In the genomic region with DNA sequence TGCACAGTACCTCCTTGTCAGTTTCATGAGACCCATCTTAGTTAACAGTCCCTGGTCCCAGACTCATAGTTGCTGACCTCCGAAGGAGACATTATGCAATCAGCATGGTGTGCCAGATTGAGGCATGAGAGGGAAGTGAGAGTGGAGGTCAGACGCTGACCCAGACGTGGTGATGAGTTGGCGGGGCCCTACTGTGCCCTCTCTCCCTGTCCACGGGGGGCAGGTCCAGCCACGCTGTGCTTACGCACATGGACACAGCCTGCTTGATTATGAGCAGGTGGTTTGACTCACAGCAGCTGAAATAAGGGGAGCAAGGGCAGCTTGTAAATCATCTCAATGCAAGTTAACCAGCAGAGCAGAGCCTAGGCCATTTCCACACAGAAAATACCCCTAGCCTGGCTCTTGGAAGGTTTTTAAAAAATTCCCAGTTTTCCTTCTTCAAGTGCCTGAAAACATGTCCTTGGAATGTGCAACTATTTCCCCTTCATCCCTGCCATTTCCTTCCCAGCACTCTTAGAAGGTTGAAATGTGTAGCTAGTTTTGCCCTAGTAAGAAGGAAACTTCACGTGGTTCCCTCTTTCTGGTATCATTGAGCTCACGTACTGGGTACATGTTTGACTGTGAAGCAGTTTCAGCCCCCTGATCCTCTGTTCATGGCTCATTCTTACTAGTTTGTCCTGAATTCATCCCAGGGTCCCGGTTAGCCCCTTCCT, we compare ENCODE assay signal across 8 cellular contexts.
DNase-seq lines count a peak whose midpoint lies in the region; ATAC-seq and TF ChIP-seq lines count a peak whose summit lies in the region.

No MANE protein-coding gene starts in this region.

- in situ Hi-C loops in astrocyte of the spinal cord (cut with HindIII; ENCODE audit: low sequenced_read_pairs), result no loop called here

- CTCF ChIA-PET in HEK293T (lab: Yijun Ruan, JAX), result interaction anchor here (0.7 kb wide), 1 partner anchor 383 kb away, joined by 3 read pairs; no protein-coding TSS in a partner anchor

- no peak for TF ChIP-seq CTCF in astrocyte of the spinal cord (IDR thresholded peaks at IDR 0.05; ENCODE audit: low read depth, low read length)

- no peak overlapping the region for H3K4me3 ChIP-seq in astrocyte of the spinal cord (ENCODE audit: low read depth, low read length)

- POLR2A ChIA-PET in HEK293T (lab: Yijun Ruan, JAX), result interaction anchor here (0.7 kb wide), 1 partner anchor 9 kb away, joined by 3 read pairs; no protein-coding TSS in a partner anchor

- peak; percentile 7 for DNase-seq in NCI-H2227 (lab: John Stamatoyannopoulos, UW; ENCODE audit: unreplicated experiment)
- no peak for DNase-seq in NCI-H2227 treated with DMSO at 0.1 percent for 48 hours (lab: John Stamatoyannopoulos, UW)
- peak; percentile 65 for DNase-seq in astrocyte of the spinal cord (ENCODE audit: low read depth, low spot score)
- DNase-seq in mucosa of gallbladder (ENCODE audit: low spot score), result peak; percentile 65
- no peak for DNase-seq in NCI-H1105 treated with DMSO at 0.1 percent for 48 hours (lab: John Stamatoyannopoulos, UW)
- DNase-seq in iPS-NIHi7 (ENCODE audit: extremely low spot score), result no peak
- DNase-seq in HEK293T (ENCODE audit: extremely low spot score), result no peak

- peak; percentile 69 for ATAC-seq in HG03103 (IDR thresholded peaks at IDR 0.05; ENCODE audit: low read depth, unreplicated experiment)

TF ChIP-seq in HEK293T, 16 proteins besides CTCF, POLR2A, EP300 and RAD21:
- TF ChIP-seq BHLHE40 (IDR thresholded peaks at IDR 0.05; ENCODE audit: borderline replicate concordance), result no peak
- no peak for TF ChIP-seq LEF1 (IDR thresholded peaks at IDR 0.05; ENCODE audit: borderline replicate concordance)
- TF ChIP-seq TARDBP (IDR thresholded peaks at IDR 0.05), result no peak
- no peak for TF ChIP-seq ARNT (IDR thresholded peaks at IDR 0.05)
- TF ChIP-seq CTBP1 (IDR thresholded peaks at IDR 0.05; ENCODE audit: borderline replicate concordance), result no peak
- TF ChIP-seq FOXM1 (IDR thresholded peaks at IDR 0.05; ENCODE audit: borderline replicate concordance), result no peak
- TF ChIP-seq SUZ12 (IDR thresholded peaks at IDR 0.05), result no peak
- no peak for TF ChIP-seq FOXK2 (IDR thresholded peaks at IDR 0.05)
- TF ChIP-seq ZNF384 (IDR thresholded peaks at IDR 0.05), result no peak
- TF ChIP-seq, protein P1, sequence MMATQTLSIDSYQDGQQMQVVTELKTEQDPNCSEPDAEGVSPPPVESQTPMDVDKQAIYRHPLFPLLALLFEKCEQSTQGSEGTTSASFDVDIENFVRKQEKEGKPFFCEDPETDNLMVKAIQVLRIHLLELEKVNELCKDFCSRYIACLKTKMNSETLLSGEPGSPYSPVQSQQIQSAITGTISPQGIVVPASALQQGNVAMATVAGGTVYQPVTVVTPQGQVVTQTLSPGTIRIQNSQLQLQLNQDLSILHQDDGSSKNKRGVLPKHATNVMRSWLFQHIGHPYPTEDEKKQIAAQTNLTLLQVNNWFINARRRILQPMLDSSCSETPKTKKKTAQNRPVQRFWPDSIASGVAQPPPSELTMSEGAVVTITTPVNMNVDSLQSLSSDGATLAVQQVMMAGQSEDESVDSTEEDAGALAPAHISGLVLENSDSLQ (IDR thresholded peaks at IDR 0.05), result no peak
- TF ChIP-seq HDGF (IDR thresholded peaks at IDR 0.05; ENCODE audit: borderline replicate concordance), result no peak
- no peak for TF ChIP-seq FOXA1 (IDR thresholded peaks at IDR 0.05)
- TF ChIP-seq SP1 (IDR thresholded peaks at IDR 0.05), result no peak
- no peak for TF ChIP-seq ELF4 (IDR thresholded peaks at IDR 0.05)
- no peak for TF ChIP-seq NFRKB (IDR thresholded peaks at IDR 0.05)
- TF ChIP-seq L3MBTL2 (conservative IDR thresholded peaks at IDR 0.05), result no peak
TF ChIP-seq in HEK293T: peak in this region for 0.

Comparison
In these comparisons a context has a peak if more than half of its experiments do, and no peak if none do; other contexts are left out.
1. DNase-seq: peak in NCI-H2227 (single experiment), astrocyte of the spinal cord (single experiment) and mucosa of gallbladder (single experiment); none in NCI-H2227 treated with DMSO at 0.1 percent for 48 hours (single experiment), NCI-H1105 treated with DMSO at 0.1 percent for 48 hours (single experiment), iPS-NIHi7 (single experiment) and HEK293T (single experiment).